8 cellular contexts compared by ENCODE assay signal in genomic region chr2:231297108-231297908, GRCh38.
A peak's percentile ranks its signal among the peaks of the same experiment; 100 is the strongest.
DNase-seq lines count a peak whose midpoint lies in the region; ATAC-seq and TF ChIP-seq lines count a peak whose summit lies in the region.

No MANE protein-coding gene starts in this region.

- H3K4me1 ChIP-seq in lung (ENCODE audit: control insufficient read depth in 2 of 2, insufficient read depth in 2 of 2, low read length in 2 of 2) (peaks cover 2 to 3% of the 10 kb centered on the region in 2 donors), thyroid gland (no peaks in the 10 kb centered on the region)

- TF ChIP-seq CTCF in dorsolateral prefrontal cortex (IDR thresholded peaks at IDR 0.05 in 54 of 56, conservative IDR thresholded peaks at IDR 0.05 in 2 of 56; ENCODE audit: low read depth in 1 of 56, partially characterized antibody in 56 of 56), result peak in 55 of 56 donors; percentile 44 to 92 (median 78)
- peak; percentile 46 for TF ChIP-seq CTCF in lung (IDR thresholded peaks at IDR 0.05; ENCODE audit: control extremely low read depth, extremely low read depth)
- TF ChIP-seq CTCF in thyroid gland (IDR thresholded peaks at IDR 0.05), result peak; percentile 3 to 58 (median 33)

- peaks cover 0 to 6% of the 10 kb centered on the region in 2 donors for H3K36me3 ChIP-seq in lung (ENCODE audit: control insufficient read depth in 2 of 2, insufficient read depth in 2 of 2, low read length in 2 of 2)
- peaks cover 0 to 7% of the 10 kb centered on the region in 2 donors for H3K36me3 ChIP-seq in thyroid gland

- 52 to 53% methylated on average over 12 of the region's 12 CpGs for WGBS in lung, 2 donors
- WGBS in thyroid gland, 2 donors, result 66 to 67% methylated on average over 12 of the region's 12 CpGs

- peak; percentile 63 for ATAC-seq in GM19025 (IDR thresholded peaks at IDR 0.05; ENCODE audit: low read depth, unreplicated experiment)
- ATAC-seq in lung (ENCODE audit: insufficient read depth, low FRiP score), result no peak

- H3K27me3 ChIP-seq in dorsolateral prefrontal cortex (no peaks in the 10 kb centered on the region), lung (ENCODE audit: control insufficient read depth, insufficient read depth) (no peaks in the 10 kb centered on the region), thyroid gland (no peaks in the 10 kb centered on the region)

- no peak overlapping the region for H3K4me3 ChIP-seq in dorsolateral prefrontal cortex
- no peak overlapping the region for H3K4me3 ChIP-seq in lung
- H3K4me3 ChIP-seq in thyroid gland (replicated peaks in 1 of 3), result no peak overlapping the region

- intact Hi-C loops in dorsolateral prefrontal cortex (cut with DNase I), result loop anchor here (1.0 to 5.0 kb wide), 4 partner anchors 52 to 110 kb away; no protein-coding TSS in a partner anchor
- intact Hi-C loops in thyroid gland (cut with DNase I), result no loop called here

- peak overlapping the region in 43 of 59 donors; percentile 1 to 71 (median 33) for H3K27ac ChIP-seq in dorsolateral prefrontal cortex
- H3K27ac ChIP-seq in lung (ENCODE audit: low read depth in 1 of 2, low read length in 1 of 2), result peak overlapping the region in 1 of 2 donors; percentile 48
- no peak overlapping the region for H3K27ac ChIP-seq in thyroid gland

- H3K9me3 ChIP-seq in lung (ENCODE audit: control insufficient read depth in 2 of 2, insufficient read depth in 1 of 2, low read length in 1 of 2) (no peaks in the 10 kb centered on the region), thyroid gland (no peaks in the 10 kb centered on the region)

- DNase-seq in COLO829 (ENCODE audit: low spot score), result peak; percentile 85
- DNase-seq in HK-2 (ENCODE audit: unreplicated experiment), result peak; percentile 51
- peak; percentile 36 to 38 for DNase-seq in SHP77 (lab: John Stamatoyannopoulos, UW)
- DNase-seq in dorsolateral prefrontal cortex, result peak; percentile 63 to 82 (median 76)
- DNase-seq in lung (ENCODE audit: low spot score), result peak; percentile 40
- DNase-seq in thyroid gland, result peak; percentile 41
- DNase-seq in central memory CD4-positive, alpha-beta T cell, result no peak

- TF ChIP-seq POLR2A in thyroid gland (IDR thresholded peaks at IDR 0.05), result no peak

Comparison
In these comparisons a context has a peak if more than half of its experiments do, and no peak if none do; other contexts are left out.
1. H3K27ac ChIP-seq: peak in dorsolateral prefrontal cortex (43 of 59); none in thyroid gland (0 of 3).
2. Peak in every context shown above with its lines, with median percentiles within 50 percentile points of each other: CTCF ChIP-seq.